Comparison of ENCODE assay signal across 1 cellular context in genomic region chr10:100101526-100102076, GRCh38.
TF ChIP-seq lines count a peak whose summit lies in the region.

No MANE protein-coding gene starts in this region.

TF ChIP-seq in HepG2, 621 proteins besides CTCF, POLR2A, EP300 and RAD21 (continued from another document and continues in another):
- TF ChIP-seq ZNF558 (CRISPR knock-in tag; IDR thresholded peaks at IDR 0.05; ENCODE audit: borderline replicate concordance), result peak; percentile 57; the same call in 1 of the 2 replicates
- TF ChIP-seq BCL6 (CRISPR knock-in tag; IDR thresholded peaks at IDR 0.05), result peak; percentile 82
- peak; percentile 74; the same call in 1 of the 2 replicates for TF ChIP-seq MYPOP (CRISPR knock-in tag; IDR thresholded peaks at IDR 0.05)
- peak; percentile 82 for TF ChIP-seq ZNF292 (CRISPR knock-in tag; IDR thresholded peaks at IDR 0.05; ENCODE audit: borderline replicate concordance, low read depth)
- no peak for TF ChIP-seq ATAD3A (CRISPR knock-in tag; IDR thresholded peaks at IDR 0.05)
- TF ChIP-seq WIZ (CRISPR knock-in tag; IDR thresholded peaks at IDR 0.05), result no peak
- TF ChIP-seq CBX1 (IDR thresholded peaks at IDR 0.05; ENCODE audit: low read depth), result no peak
- no peak for TF ChIP-seq GPBP1L1 (CRISPR knock-in tag; IDR thresholded peaks at IDR 0.05)
- TF ChIP-seq ZNF30 (CRISPR knock-in tag; IDR thresholded peaks at IDR 0.05), result no peak
- no peak for TF ChIP-seq KLF15 (CRISPR knock-in tag; IDR thresholded peaks at IDR 0.05; ENCODE audit: borderline replicate concordance)
- 0 out of 2 replicates have a peak, but pooled peaks have one; percentile 25 for TF ChIP-seq DNMT3B (CRISPR knock-in tag; conservative IDR thresholded peaks at IDR 0.05)
- no peak; the same call in 1 of the 2 replicates for TF ChIP-seq KDM3A (CRISPR knock-in tag; IDR thresholded peaks at IDR 0.05; ENCODE audit: low read depth)
- peak; percentile 73; the same call in 1 of the 2 replicates for TF ChIP-seq ZNF343 (CRISPR knock-in tag; IDR thresholded peaks at IDR 0.05)
- no peak for TF ChIP-seq SSRP1 (CRISPR knock-in tag; IDR thresholded peaks at IDR 0.05)
- TF ChIP-seq ZNF792 (CRISPR knock-in tag; IDR thresholded peaks at IDR 0.05), result peak; percentile 96
- no peak for TF ChIP-seq ZNF773 (CRISPR knock-in tag; IDR thresholded peaks at IDR 0.05; ENCODE audit: borderline replicate concordance)
- no peak for TF ChIP-seq ETV6 (CRISPR knock-in tag; conservative IDR thresholded peaks at IDR 0.05)
- no peak for TF ChIP-seq ATF6 (CRISPR knock-in tag; conservative IDR thresholded peaks at IDR 0.05)
- TF ChIP-seq TFAP4 (IDR thresholded peaks at IDR 0.05; ENCODE audit: borderline replicate concordance, low read depth), result peak; percentile 63; the same call in 1 of the 2 replicates
- no peak for TF ChIP-seq ZNF468 (CRISPR knock-in tag; IDR thresholded peaks at IDR 0.05)
- no peak for TF ChIP-seq ZSCAN22 (CRISPR knock-in tag; IDR thresholded peaks at IDR 0.05)
- TF ChIP-seq ZHX1 (CRISPR knock-in tag; IDR thresholded peaks at IDR 0.05; ENCODE audit: low read depth), result peak; percentile 87
- no peak for TF ChIP-seq CENPT (CRISPR knock-in tag; IDR thresholded peaks at IDR 0.05; ENCODE audit: low read depth)
- TF ChIP-seq POGK (CRISPR knock-in tag; conservative IDR thresholded peaks at IDR 0.05), result peak; percentile 60; the same call in 1 of the 2 replicates
- TF ChIP-seq DMTF1 (CRISPR knock-in tag; IDR thresholded peaks at IDR 0.05), result no peak
- TF ChIP-seq FOXC1 (CRISPR knock-in tag; IDR thresholded peaks at IDR 0.05; ENCODE audit: borderline replicate concordance), result no peak
- TF ChIP-seq ZNF577 (CRISPR knock-in tag; IDR thresholded peaks at IDR 0.05; ENCODE audit: borderline replicate concordance, low read depth), result no peak
- TF ChIP-seq JUND (CRISPR knock-in tag; IDR thresholded peaks at IDR 0.05), result peak; percentile 80
- no peak for TF ChIP-seq HNRNPK (IDR thresholded peaks at IDR 0.05; ENCODE audit: low read depth, low read length, poor library complexity, severe bottlenecking)
- TF ChIP-seq ZBTB8A (CRISPR knock-in tag; IDR thresholded peaks at IDR 0.05; ENCODE audit: borderline replicate concordance, low read depth), result no peak
- TF ChIP-seq THRA (CRISPR knock-in tag; IDR thresholded peaks at IDR 0.05; ENCODE audit: borderline replicate concordance), result peak; percentile 73; the same call in 1 of the 2 replicates
- TF ChIP-seq KDM1A (CRISPR knock-in tag; IDR thresholded peaks at IDR 0.05), result peak; percentile 89
- TF ChIP-seq CHD4 (IDR thresholded peaks at IDR 0.05; ENCODE audit: borderline replicate concordance, low read length), result no peak; the same call in 1 of the 2 replicates
- no peak; the same call in 1 of the 2 replicates for TF ChIP-seq BRF2 (CRISPR knock-in tag; IDR thresholded peaks at IDR 0.05)
- peak; percentile 90 for TF ChIP-seq MAX (IDR thresholded peaks at IDR 0.05)
- peak; percentile 76; the same call in 1 of the 2 replicates for TF ChIP-seq ZNF317 (CRISPR knock-in tag; IDR thresholded peaks at IDR 0.05)
- TF ChIP-seq ZNF883 (CRISPR knock-in tag; IDR thresholded peaks at IDR 0.05; ENCODE audit: not compliant biosample characterization), result no peak
- peak; percentile 86; the same call in 1 of the 2 replicates for TF ChIP-seq HMG20B (CRISPR knock-in tag; conservative IDR thresholded peaks at IDR 0.05)
- peak; percentile 60; the same call in 1 of the 2 replicates for TF ChIP-seq ZBTB2 (CRISPR knock-in tag; IDR thresholded peaks at IDR 0.05; ENCODE audit: low read depth)
- TF ChIP-seq ZNF740 (CRISPR knock-in tag; IDR thresholded peaks at IDR 0.05), result no peak
- peak; percentile 95 for TF ChIP-seq ZNF503 (CRISPR knock-in tag; IDR thresholded peaks at IDR 0.05)
